Comparison of ENCODE assay signal across 29 cellular contexts in the genomic region with DNA sequence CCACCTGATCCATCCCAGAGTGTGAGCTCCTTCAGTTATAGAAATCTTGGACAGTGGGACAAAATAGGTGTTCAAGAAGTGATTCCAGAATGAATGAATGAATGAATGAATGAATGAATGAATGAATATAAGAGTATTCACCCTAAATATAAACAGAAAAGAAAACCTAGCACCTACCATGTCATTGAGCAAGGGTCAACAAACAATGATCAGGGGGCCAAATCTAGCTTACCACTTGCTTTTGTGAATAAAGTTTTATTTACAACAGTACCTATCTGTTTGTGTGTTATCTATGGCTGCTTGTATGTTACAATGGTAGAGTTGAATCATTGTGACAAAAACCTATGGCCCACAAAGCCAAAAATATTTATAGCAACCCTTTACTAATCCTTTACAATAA.
"Had no signal": no experiment of that assay in that cellular context is flagged by ENCODE, and none has a peak within 500 bp of the region (broad histone marks: within the 10 kb centered on the region; RNA-seq: fewer than 3 reads in every experiment).

No MANE protein-coding gene starts in this region.

- H2AFZ ChIP-seq: hepatocyte had no signal

- H3K4me2 ChIP-seq: hepatocyte had no signal

- H3K27ac ChIP-seq: colonic mucosa, coronary artery, dorsolateral prefrontal cortex, epithelial cell of prostate, esophagus muscularis mucosa, esophagus squamous epithelium, foreskin keratinocyte, gastrocnemius medialis, gastroesophageal sphincter, heart left ventricle, heart right ventricle, hepatocyte had no signal

- DNase-seq: colonic mucosa; cortex of kidney; dermis blood vessel endothelial cell; dorsolateral prefrontal cortex; effector CD4-positive, alpha-beta T cell; effector CD8-positive, alpha-beta T cell; effector memory CD4-positive, alpha-beta T cell; effector memory CD8-positive, alpha-beta T cell; endodermal cell; erythroblast; esophagus squamous epithelium; foreskin fibroblast; foreskin keratinocyte; foreskin melanocyte; gastrocnemius medialis; glutamatergic neuron; head of caudate nucleus; heart left ventricle; heart right ventricle had no signal

- H3K4me1 ChIP-seq: colonic mucosa, esophagus muscularis mucosa, foreskin keratinocyte, gastrocnemius medialis, gastroesophageal sphincter had no signal

- H3K79me2 ChIP-seq: hepatocyte had no signal

- H3K9me3 ChIP-seq: colonic mucosa, esophagus muscularis mucosa, esophagus squamous epithelium, gastrocnemius medialis, gastroesophageal sphincter, heart left ventricle, heart right ventricle had no signal

- ATAC-seq: effector memory CD8-positive, alpha-beta T cell; esophagus mucosa; foreskin keratinocyte; gastrocnemius medialis; gastroesophageal sphincter; heart left ventricle; heart right ventricle had no signal

- H3K27me3 ChIP-seq: colonic mucosa, dorsolateral prefrontal cortex, esophagus muscularis mucosa, esophagus squamous epithelium, gastrocnemius medialis, gastroesophageal sphincter, heart left ventricle, hepatocyte had no signal

- FAIRE-seq: colon, endometrium, endothelial cell of umbilical vein, frontal cortex had no signal

- H3K4me3 ChIP-seq: colonic mucosa, coronary artery, dorsolateral prefrontal cortex, esophagus muscularis mucosa, esophagus squamous epithelium, gastrocnemius medialis, gastroesophageal sphincter, heart left ventricle, heart right ventricle, hepatocyte had no signal

- H3K36me3 ChIP-seq: colonic mucosa, esophagus muscularis mucosa, esophagus squamous epithelium, gastrocnemius medialis, gastroesophageal sphincter, heart left ventricle, heart right ventricle had no signal
